In the genomic region with DNA sequence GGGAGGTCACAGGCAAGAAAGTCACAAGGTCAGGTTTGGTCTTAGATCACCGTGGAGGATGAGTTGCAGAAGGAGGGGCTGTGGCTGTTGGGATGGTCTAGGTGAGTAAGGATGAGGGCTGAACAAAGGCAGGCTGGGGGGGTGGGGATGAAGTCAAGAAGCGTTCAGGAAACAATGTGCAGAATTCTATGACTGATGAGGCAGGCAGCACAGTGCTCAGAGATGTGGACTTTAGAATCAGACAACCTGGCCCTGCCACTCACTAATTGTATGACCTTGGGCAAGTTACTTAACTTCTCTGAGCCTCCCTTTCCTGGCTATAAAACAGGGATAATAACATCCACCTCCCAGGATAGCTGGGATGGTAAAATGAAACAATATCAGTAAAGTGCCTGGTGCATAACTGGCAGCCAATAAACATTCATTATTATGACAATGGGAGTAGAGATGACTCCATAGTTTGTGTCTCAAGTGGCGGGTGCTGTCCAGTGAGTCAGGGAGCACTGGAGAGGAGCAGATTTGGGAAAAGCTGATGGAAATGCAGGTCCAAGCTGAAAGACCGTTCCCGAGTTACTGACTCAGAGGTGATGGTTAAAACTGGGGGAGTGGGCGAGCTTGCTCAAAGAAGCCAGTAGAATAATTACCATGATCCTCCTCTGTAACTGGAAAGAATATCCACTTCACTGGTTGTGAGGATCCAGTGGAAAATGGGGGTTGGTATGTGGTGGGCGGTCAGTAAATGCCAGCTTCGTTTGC, we compare ENCODE assay signal across 2 cellular contexts.
TF ChIP-seq lines count a peak whose summit lies in the region.

No MANE protein-coding gene starts in this region.

TF ChIP-seq in SK-N-SH, 30 proteins besides CTCF, POLR2A, EP300 and RAD21 (continued from another document):
- TF ChIP-seq, protein P1, sequence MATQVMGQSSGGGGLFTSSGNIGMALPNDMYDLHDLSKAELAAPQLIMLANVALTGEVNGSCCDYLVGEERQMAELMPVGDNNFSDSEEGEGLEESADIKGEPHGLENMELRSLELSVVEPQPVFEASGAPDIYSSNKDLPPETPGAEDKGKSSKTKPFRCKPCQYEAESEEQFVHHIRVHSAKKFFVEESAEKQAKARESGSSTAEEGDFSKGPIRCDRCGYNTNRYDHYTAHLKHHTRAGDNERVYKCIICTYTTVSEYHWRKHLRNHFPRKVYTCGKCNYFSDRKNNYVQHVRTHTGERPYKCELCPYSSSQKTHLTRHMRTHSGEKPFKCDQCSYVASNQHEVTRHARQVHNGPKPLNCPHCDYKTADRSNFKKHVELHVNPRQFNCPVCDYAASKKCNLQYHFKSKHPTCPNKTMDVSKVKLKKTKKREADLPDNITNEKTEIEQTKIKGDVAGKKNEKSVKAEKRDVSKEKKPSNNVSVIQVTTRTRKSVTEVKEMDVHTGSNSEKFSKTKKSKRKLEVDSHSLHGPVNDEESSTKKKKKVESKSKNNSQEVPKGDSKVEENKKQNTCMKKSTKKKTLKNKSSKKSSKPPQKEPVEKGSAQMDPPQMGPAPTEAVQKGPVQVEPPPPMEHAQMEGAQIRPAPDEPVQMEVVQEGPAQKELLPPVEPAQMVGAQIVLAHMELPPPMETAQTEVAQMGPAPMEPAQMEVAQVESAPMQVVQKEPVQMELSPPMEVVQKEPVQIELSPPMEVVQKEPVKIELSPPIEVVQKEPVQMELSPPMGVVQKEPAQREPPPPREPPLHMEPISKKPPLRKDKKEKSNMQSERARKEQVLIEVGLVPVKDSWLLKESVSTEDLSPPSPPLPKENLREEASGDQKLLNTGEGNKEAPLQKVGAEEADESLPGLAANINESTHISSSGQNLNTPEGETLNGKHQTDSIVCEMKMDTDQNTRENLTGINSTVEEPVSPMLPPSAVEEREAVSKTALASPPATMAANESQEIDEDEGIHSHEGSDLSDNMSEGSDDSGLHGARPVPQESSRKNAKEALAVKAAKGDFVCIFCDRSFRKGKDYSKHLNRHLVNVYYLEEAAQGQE (IDR thresholded peaks at IDR 0.05; ENCODE audit: low read depth, low read length): 0 out of 2 replicates have a peak, but pooled peaks have one; percentile 49
- no peak for TF ChIP-seq RFX5 (IDR thresholded peaks at IDR 0.05; ENCODE audit: low read length)
TF ChIP-seq in SK-N-SH: peak in this region for 1.

TF ChIP-seq in SK-N-SH treated with all-trans-retinoic acid at 6 μM for 48 hours, 23 proteins besides CTCF, POLR2A, EP300 and RAD21 (continued from another document):
- TF ChIP-seq, protein P2, sequence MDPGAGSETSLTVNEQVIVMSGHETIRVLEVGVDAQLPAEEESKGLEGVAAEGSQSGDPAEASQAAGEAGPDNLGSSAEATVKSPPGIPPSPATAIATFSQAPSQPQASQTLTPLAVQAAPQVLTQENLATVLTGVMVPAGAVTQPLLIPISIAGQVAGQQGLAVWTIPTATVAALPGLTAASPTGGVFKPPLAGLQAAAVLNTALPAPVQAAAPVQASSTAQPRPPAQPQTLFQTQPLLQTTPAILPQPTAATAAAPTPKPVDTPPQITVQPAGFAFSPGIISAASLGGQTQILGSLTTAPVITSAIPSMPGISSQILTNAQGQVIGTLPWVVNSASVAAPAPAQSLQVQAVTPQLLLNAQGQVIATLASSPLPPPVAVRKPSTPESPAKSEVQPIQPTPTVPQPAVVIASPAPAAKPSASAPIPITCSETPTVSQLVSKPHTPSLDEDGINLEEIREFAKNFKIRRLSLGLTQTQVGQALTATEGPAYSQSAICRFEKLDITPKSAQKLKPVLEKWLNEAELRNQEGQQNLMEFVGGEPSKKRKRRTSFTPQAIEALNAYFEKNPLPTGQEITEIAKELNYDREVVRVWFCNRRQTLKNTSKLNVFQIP (CRISPR knock-in tag; IDR thresholded peaks at IDR 0.05; ENCODE audit: borderline replicate concordance, low read depth): no peak
- TF ChIP-seq, protein P3, sequence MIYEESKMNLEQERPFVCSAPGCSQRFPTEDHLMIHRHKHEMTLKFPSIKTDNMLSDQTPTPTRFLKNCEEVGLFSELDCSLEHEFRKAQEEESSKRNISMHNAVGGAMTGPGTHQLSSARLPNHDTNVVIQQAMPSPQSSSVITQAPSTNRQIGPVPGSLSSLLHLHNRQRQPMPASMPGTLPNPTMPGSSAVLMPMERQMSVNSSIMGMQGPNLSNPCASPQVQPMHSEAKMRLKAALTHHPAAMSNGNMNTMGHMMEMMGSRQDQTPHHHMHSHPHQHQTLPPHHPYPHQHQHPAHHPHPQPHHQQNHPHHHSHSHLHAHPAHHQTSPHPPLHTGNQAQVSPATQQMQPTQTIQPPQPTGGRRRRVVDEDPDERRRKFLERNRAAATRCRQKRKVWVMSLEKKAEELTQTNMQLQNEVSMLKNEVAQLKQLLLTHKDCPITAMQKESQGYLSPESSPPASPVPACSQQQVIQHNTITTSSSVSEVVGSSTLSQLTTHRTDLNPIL (CRISPR knock-in tag; IDR thresholded peaks at IDR 0.05; ENCODE audit: low read depth): no peak
- no peak for TF ChIP-seq BACH2 (CRISPR knock-in tag; IDR thresholded peaks at IDR 0.05; ENCODE audit: borderline replicate concordance)
- no peak for TF ChIP-seq ZFP3 (CRISPR knock-in tag; IDR thresholded peaks at IDR 0.05)
- TF ChIP-seq, protein P4, sequence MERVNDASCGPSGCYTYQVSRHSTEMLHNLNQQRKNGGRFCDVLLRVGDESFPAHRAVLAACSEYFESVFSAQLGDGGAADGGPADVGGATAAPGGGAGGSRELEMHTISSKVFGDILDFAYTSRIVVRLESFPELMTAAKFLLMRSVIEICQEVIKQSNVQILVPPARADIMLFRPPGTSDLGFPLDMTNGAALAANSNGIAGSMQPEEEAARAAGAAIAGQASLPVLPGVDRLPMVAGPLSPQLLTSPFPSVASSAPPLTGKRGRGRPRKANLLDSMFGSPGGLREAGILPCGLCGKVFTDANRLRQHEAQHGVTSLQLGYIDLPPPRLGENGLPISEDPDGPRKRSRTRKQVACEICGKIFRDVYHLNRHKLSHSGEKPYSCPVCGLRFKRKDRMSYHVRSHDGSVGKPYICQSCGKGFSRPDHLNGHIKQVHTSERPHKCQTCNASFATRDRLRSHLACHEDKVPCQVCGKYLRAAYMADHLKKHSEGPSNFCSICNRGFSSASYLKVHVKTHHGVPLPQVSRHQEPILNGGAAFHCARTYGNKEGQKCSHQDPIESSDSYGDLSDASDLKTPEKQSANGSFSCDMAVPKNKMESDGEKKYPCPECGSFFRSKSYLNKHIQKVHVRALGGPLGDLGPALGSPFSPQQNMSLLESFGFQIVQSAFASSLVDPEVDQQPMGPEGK (CRISPR knock-in tag; IDR thresholded peaks at IDR 0.05; ENCODE audit: borderline replicate concordance): no peak
- no peak for TF ChIP-seq ZNF565 (CRISPR knock-in tag; conservative IDR thresholded peaks at IDR 0.05; ENCODE audit: low read depth)
- TF ChIP-seq TOX (CRISPR knock-in tag; IDR thresholded peaks at IDR 0.05; ENCODE audit: borderline replicate concordance): no peak
- no peak for TF ChIP-seq TCF4 (CRISPR knock-in tag; IDR thresholded peaks at IDR 0.05; ENCODE audit: borderline replicate concordance)
